In the genomic region with DNA sequence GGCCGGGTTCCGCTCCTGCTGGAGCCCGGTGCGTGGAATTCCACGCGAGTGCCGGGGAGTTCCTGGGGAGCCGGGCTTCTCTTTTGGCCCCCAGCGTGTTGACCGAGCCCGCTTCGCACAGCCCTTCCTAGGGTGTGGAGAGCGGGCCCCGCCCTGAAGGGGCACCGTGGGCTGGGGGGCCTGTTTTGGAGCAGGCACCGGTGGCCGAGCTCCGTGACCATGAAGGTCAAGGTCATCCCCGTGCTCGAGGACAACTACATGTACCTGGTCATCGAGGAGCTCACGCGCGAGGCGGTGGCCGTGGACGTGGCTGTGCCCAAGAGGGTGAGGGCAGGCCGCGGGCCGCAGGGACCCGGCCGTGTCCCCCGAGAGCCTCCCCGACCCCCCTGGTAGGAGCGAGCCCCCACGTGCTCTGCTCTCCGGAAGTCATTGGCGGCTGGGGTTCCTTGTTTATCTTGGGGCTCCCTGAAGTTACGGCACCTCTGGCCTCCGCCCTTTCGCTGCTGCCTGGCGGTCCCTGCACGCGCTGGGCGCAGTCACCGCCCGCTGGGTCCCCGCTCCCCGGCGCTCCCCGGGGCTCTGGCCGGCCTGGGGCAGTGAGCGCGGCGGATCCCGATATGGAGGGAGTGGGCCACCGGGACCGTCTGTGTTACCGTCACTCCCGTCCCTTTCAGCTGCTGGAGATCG, we compare ENCODE assay signal across 1 cellular context.
A peak's percentile ranks its signal among the peaks of the same experiment; 100 is the strongest.
TF ChIP-seq lines count a peak whose summit lies in the region.

No MANE protein-coding gene starts in this region.

TF ChIP-seq in K562, 482 proteins besides CTCF, POLR2A, EP300 and RAD21 (continued from another document):
- TF ChIP-seq, protein P1, sequence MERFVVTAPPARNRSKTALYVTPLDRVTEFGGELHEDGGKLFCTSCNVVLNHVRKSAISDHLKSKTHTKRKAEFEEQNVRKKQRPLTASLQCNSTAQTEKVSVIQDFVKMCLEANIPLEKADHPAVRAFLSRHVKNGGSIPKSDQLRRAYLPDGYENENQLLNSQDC (CRISPR knock-in tag; IDR thresholded peaks at IDR 0.05), result no peak
- TF ChIP-seq ZBTB17 (CRISPR knock-in tag; IDR thresholded peaks at IDR 0.05) (0 out of 2 replicates have a peak, but pooled peaks have one; percentile 33), RAD51 (IDR thresholded peaks at IDR 0.05; ENCODE audit: borderline replicate concordance, low read depth) (no peak), HDAC2 (IDR thresholded peaks at IDR 0.05) (0 out of 2 replicates have a peak, but pooled peaks have one; percentile 42), GATAD2B (IDR thresholded peaks at IDR 0.05; ENCODE audit: borderline replicate concordance) (peak; percentile 80), MAZ (CRISPR knock-in tag; conservative IDR thresholded peaks at IDR 0.05 in 1 of 2, IDR thresholded peaks at IDR 0.05 in 1 of 2) (peak; percentile 25 to 59; a peak in 2 of 4 replicates), POLR2G (IDR thresholded peaks at IDR 0.05; ENCODE audit: low read depth, low read length) (peak; percentile 80), PHB (CRISPR knock-in tag; IDR thresholded peaks at IDR 0.05) (no peak), ESRRA (IDR thresholded peaks at IDR 0.05; ENCODE audit: borderline replicate concordance, low read depth) (peak; percentile 94), FOXA3 (CRISPR knock-in tag; conservative IDR thresholded peaks at IDR 0.05 in 1 of 2, IDR thresholded peaks at IDR 0.05 in 1 of 2) (peak in 1 of 2 experiments; percentile 74; a peak in 2 of 4 replicates), ZNF263 (CRISPR knock-in tag; IDR thresholded peaks at IDR 0.05; ENCODE audit: borderline replicate concordance) (no peak), RBM22 (IDR thresholded peaks at IDR 0.05; ENCODE audit: low read depth, low read length, poor library complexity, severe bottlenecking) (peak; percentile 78), HLTF (IDR thresholded peaks at IDR 0.05) (0 out of 2 replicates have a peak, but pooled peaks have one; percentile 35), TARDBP (IDR thresholded peaks at IDR 0.05) (0 out of 2 replicates have a peak, but pooled peaks have one; percentile 43), SAP30 (IDR thresholded peaks at IDR 0.05; ENCODE audit: borderline replicate concordance, insufficient read depth, low read depth, low read length, poor library complexity, severe bottlenecking) (peak; percentile 62), CTBP1 (IDR thresholded peaks at IDR 0.05; ENCODE audit: borderline replicate concordance) (peak; percentile 50; the same call in 1 of the 2 replicates), MYC (IDR thresholded peaks at IDR 0.05; ENCODE audit: low read depth, low read length) (peak; percentile 71), MYC (CRISPR knock-in tag; IDR thresholded peaks at IDR 0.05; ENCODE audit: borderline replicate concordance, low read depth) (peak; percentile 82; the same call in 1 of the 2 replicates), MTA3 (IDR thresholded peaks at IDR 0.05; ENCODE audit: borderline replicate concordance) (peak; percentile 78), CREB1 (IDR thresholded peaks at IDR 0.05) (0 out of 2 replicates have a peak, but pooled peaks have one; percentile 8), CREB1 (CRISPR knock-in tag; IDR thresholded peaks at IDR 0.05) (no peak), KDM2B (CRISPR knock-in tag; IDR thresholded peaks at IDR 0.05) (peak; percentile 50; the same call in 1 of the 2 replicates), PTBP1 (IDR thresholded peaks at IDR 0.05; ENCODE audit: low read depth, low read length) (peak; percentile 16; the same call in 1 of the 2 replicates), CHD1 (IDR thresholded peaks at IDR 0.05; ENCODE audit: low read length) (peak; percentile 87), ZNF121 (CRISPR knock-in tag; conservative IDR thresholded peaks at IDR 0.05) (no peak), NR2C2 (CRISPR knock-in tag; IDR thresholded peaks at IDR 0.05) (no peak), NR2C2 (tag; IDR thresholded peaks at IDR 0.05) (peak; percentile 23; the same call in 1 of the 2 replicates), TEAD1 (CRISPR knock-in tag; IDR thresholded peaks at IDR 0.05) (0 out of 4 replicates have a peak, but pooled peaks of 1 of the 2 experiments have one; percentile 27)
- TF ChIP-seq, protein P2, sequence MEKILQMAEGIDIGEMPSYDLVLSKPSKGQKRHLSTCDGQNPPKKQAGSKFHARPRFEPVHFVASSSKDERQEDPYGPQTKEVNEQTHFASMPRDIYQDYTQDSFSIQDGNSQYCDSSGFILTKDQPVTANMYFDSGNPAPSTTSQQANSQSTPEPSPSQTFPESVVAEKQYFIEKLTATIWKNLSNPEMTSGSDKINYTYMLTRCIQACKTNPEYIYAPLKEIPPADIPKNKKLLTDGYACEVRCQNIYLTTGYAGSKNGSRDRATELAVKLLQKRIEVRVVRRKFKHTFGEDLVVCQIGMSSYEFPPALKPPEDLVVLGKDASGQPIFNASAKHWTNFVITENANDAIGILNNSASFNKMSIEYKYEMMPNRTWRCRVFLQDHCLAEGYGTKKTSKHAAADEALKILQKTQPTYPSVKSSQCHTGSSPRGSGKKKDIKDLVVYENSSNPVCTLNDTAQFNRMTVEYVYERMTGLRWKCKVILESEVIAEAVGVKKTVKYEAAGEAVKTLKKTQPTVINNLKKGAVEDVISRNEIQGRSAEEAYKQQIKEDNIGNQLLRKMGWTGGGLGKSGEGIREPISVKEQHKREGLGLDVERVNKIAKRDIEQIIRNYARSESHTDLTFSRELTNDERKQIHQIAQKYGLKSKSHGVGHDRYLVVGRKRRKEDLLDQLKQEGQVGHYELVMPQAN (IDR thresholded peaks at IDR 0.05; ENCODE audit: borderline replicate concordance), result 0 out of 2 replicates have a peak, but pooled peaks have one; percentile 51
- TF ChIP-seq, protein P3, sequence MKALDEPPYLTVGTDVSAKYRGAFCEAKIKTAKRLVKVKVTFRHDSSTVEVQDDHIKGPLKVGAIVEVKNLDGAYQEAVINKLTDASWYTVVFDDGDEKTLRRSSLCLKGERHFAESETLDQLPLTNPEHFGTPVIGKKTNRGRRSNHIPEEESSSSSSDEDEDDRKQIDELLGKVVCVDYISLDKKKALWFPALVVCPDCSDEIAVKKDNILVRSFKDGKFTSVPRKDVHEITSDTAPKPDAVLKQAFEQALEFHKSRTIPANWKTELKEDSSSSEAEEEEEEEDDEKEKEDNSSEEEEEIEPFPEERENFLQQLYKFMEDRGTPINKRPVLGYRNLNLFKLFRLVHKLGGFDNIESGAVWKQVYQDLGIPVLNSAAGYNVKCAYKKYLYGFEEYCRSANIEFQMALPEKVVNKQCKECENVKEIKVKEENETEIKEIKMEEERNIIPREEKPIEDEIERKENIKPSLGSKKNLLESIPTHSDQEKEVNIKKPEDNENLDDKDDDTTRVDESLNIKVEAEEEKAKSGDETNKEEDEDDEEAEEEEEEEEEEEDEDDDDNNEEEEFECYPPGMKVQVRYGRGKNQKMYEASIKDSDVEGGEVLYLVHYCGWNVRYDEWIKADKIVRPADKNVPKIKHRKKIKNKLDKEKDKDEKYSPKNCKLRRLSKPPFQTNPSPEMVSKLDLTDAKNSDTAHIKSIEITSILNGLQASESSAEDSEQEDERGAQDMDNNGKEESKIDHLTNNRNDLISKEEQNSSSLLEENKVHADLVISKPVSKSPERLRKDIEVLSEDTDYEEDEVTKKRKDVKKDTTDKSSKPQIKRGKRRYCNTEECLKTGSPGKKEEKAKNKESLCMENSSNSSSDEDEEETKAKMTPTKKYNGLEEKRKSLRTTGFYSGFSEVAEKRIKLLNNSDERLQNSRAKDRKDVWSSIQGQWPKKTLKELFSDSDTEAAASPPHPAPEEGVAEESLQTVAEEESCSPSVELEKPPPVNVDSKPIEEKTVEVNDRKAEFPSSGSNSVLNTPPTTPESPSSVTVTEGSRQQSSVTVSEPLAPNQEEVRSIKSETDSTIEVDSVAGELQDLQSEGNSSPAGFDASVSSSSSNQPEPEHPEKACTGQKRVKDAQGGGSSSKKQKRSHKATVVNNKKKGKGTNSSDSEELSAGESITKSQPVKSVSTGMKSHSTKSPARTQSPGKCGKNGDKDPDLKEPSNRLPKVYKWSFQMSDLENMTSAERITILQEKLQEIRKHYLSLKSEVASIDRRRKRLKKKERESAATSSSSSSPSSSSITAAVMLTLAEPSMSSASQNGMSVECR (CRISPR knock-in tag; IDR thresholded peaks at IDR 0.05), result peak; percentile 18
- TF ChIP-seq, protein P4, sequence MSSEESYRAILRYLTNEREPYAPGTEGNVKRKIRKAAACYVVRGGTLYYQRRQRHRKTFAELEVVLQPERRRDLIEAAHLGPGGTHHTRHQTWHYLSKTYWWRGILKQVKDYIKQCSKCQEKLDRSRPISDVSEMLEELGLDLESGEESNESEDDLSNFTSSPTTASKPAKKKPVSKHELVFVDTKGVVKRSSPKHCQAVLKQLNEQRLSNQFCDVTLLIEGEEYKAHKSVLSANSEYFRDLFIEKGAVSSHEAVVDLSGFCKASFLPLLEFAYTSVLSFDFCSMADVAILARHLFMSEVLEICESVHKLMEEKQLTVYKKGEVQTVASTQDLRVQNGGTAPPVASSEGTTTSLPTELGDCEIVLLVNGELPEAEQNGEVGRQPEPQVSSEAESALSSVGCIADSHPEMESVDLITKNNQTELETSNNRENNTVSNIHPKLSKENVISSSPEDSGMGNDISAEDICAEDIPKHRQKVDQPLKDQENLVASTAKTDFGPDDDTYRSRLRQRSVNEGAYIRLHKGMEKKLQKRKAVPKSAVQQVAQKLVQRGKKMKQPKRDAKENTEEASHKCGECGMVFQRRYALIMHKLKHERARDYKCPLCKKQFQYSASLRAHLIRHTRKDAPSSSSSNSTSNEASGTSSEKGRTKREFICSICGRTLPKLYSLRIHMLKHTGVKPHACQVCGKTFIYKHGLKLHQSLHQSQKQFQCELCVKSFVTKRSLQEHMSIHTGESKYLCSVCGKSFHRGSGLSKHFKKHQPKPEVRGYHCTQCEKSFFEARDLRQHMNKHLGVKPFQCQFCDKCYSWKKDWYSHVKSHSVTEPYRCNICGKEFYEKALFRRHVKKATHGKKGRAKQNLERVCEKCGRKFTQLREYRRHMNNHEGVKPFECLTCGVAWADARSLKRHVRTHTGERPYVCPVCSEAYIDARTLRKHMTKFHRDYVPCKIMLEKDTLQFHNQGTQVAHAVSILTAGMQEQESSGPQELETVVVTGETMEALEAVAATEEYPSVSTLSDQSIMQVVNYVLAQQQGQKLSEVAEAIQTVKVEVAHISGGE (CRISPR knock-in tag; IDR thresholded peaks at IDR 0.05), result peak in 1 of 3 experiments; percentile 4; a peak in 1 of 6 replicates
- TF ChIP-seq, protein P5, sequence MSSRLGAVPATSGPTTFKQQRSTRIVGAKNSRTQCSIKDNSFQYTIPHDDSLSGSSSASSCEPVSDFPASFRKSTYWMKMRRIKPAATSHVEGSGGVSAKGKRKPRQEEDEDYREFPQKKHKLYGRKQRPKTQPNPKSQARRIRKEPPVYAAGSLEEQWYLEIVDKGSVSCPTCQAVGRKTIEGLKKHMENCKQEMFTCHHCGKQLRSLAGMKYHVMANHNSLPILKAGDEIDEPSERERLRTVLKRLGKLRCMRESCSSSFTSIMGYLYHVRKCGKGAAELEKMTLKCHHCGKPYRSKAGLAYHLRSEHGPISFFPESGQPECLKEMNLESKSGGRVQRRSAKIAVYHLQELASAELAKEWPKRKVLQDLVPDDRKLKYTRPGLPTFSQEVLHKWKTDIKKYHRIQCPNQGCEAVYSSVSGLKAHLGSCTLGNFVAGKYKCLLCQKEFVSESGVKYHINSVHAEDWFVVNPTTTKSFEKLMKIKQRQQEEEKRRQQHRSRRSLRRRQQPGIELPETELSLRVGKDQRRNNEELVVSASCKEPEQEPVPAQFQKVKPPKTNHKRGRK (tag; IDR thresholded peaks at IDR 0.05), result no peak
- TF ChIP-seq, protein P6, sequence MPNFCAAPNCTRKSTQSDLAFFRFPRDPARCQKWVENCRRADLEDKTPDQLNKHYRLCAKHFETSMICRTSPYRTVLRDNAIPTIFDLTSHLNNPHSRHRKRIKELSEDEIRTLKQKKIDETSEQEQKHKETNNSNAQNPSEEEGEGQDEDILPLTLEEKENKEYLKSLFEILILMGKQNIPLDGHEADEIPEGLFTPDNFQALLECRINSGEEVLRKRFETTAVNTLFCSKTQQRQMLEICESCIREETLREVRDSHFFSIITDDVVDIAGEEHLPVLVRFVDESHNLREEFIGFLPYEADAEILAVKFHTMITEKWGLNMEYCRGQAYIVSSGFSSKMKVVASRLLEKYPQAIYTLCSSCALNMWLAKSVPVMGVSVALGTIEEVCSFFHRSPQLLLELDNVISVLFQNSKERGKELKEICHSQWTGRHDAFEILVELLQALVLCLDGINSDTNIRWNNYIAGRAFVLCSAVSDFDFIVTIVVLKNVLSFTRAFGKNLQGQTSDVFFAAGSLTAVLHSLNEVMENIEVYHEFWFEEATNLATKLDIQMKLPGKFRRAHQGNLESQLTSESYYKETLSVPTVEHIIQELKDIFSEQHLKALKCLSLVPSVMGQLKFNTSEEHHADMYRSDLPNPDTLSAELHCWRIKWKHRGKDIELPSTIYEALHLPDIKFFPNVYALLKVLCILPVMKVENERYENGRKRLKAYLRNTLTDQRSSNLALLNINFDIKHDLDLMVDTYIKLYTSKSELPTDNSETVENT (CRISPR knock-in tag; IDR thresholded peaks at IDR 0.05), result 0 out of 2 replicates have a peak, but pooled peaks have one; percentile 24
- TF ChIP-seq, protein P7, sequence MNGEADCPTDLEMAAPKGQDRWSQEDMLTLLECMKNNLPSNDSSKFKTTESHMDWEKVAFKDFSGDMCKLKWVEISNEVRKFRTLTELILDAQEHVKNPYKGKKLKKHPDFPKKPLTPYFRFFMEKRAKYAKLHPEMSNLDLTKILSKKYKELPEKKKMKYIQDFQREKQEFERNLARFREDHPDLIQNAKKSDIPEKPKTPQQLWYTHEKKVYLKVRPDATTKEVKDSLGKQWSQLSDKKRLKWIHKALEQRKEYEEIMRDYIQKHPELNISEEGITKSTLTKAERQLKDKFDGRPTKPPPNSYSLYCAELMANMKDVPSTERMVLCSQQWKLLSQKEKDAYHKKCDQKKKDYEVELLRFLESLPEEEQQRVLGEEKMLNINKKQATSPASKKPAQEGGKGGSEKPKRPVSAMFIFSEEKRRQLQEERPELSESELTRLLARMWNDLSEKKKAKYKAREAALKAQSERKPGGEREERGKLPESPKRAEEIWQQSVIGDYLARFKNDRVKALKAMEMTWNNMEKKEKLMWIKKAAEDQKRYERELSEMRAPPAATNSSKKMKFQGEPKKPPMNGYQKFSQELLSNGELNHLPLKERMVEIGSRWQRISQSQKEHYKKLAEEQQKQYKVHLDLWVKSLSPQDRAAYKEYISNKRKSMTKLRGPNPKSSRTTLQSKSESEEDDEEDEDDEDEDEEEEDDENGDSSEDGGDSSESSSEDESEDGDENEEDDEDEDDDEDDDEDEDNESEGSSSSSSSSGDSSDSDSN (IDR thresholded peaks at IDR 0.05; ENCODE audit: borderline replicate concordance in 1 of 2, low read depth in 2 of 2, low read length in 2 of 2), result 0 out of 4 replicates have a peak, but pooled peaks have one; percentile 11 to 16
- TF ChIP-seq, protein P8, sequence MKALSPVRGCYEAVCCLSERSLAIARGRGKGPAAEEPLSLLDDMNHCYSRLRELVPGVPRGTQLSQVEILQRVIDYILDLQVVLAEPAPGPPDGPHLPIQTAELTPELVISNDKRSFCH (CRISPR knock-in tag; IDR thresholded peaks at IDR 0.05), result no peak
- TF ChIP-seq, protein P8 (tag; IDR thresholded peaks at IDR 0.05), result peak; percentile 75; the same call in 1 of the 2 replicates
TF ChIP-seq in K562: peak in this region for 69.
